In genomic region chr20:3980260-3981131, GRCh38 we compare ENCODE assay signal across 8 cellular contexts. TPM values are rescaled to one million over a fixed set of nuclear protein-coding genes. Genes with fewer than 3 reads are reported as not detected.
A peak's percentile ranks its signal among the peaks of the same experiment; 100 is the strongest.
DNase-seq lines count a peak whose midpoint lies in the region; ATAC-seq and TF ChIP-seq lines count a peak whose summit lies in the region.

No MANE protein-coding gene starts in this region.

- no peak overlapping the region for H2AFZ ChIP-seq in GM23338

- H3K4me3 ChIP-seq in GM23338 (no peak overlapping the region), WERI-Rb-1 (ENCODE audit: low read depth, low read length) (no peak overlapping the region)
- H3K4me3 ChIP-seq in effector memory CD4-positive, alpha-beta T cell (ENCODE audit: insufficient read depth, low read depth, low read length, poor library complexity, severe bottlenecking), result peak overlapping the region; percentile 47

- peak; percentile 59 for DNase-seq in A172 (ENCODE audit: low spot score)
- DNase-seq in GM23338 (ENCODE audit: low spot score), result peak; percentile 7
- no peak for DNase-seq in T-helper 17 cell
- DNase-seq in effector memory CD4-positive, alpha-beta T cell, result peak in 1 of 3 donors; percentile 4
- DNase-seq in natural killer cell treated with Interleukin-12 subunit alpha and Interleukin-12 subunit beta and Interleukin-15 and Interleukin-18, amount 100 ng/mL, for 72 hours (ENCODE audit: low spot score), result no peak
- no peak for DNase-seq in WERI-Rb-1
- no peak for DNase-seq in NCI-H2107 (lab: John Stamatoyannopoulos, UW)
- no peak for DNase-seq in T-helper 9 cell

- no peaks in the 10 kb centered on the region for H3K79me2 ChIP-seq in GM23338 (replicated peaks; ENCODE audit: insufficient read depth)

- H3K36me3 Mint-ChIP-seq in GM23338 (ENCODE audit: low read depth) (no peaks in the 10 kb centered on the region), T-helper 17 cell (ENCODE audit: low read depth) (no peaks in the 10 kb centered on the region)
- H3K36me3 Mint-ChIP-seq in natural killer cell treated with Interleukin-12 subunit alpha and Interleukin-12 subunit beta and Interleukin-15 and Interleukin-18, amount 100 ng/mL, for 72 hours, result no peaks in the 10 kb centered on the region

- TF ChIP-seq CTCF in GM23338 (conservative IDR thresholded peaks at IDR 0.05; ENCODE audit: low read depth in 2 of 2) (no peak), WERI-Rb-1 (IDR thresholded peaks at IDR 0.05; ENCODE audit: low read depth, low read length) (no peak)

- no peaks in the 10 kb centered on the region; the same call in 1 of the 3 replicates for H3K4me1 Mint-ChIP-seq in GM23338
- H3K4me1 Mint-ChIP-seq in T-helper 17 cell, result peaks cover 12% of the 10 kb centered on the region
- H3K4me1 Mint-ChIP-seq in natural killer cell treated with Interleukin-12 subunit alpha and Interleukin-12 subunit beta and Interleukin-15 and Interleukin-18, amount 100 ng/mL, for 72 hours (ENCODE audit: low read depth in 2 of 2), result peaks cover 7 to 15% of the 10 kb centered on the region in 2 donors

- H3K27ac ChIP-seq in GM23338 (ENCODE audit: low read depth) (0 out of 2 replicates have a peak overlapping the region, but pooled peaks have one; percentile 41), WERI-Rb-1 (no peak overlapping the region)
- H3K27ac ChIP-seq in effector memory CD4-positive, alpha-beta T cell (ENCODE audit: insufficient read depth, low read length, poor library complexity, severe bottlenecking), result peak overlapping the region; percentile 56

- no peaks in the 10 kb centered on the region for H3K9me3 ChIP-seq in T-helper 17 cell (ENCODE audit: control insufficient read depth, low read length, poor library complexity, severe bottlenecking)
- no peaks in the 10 kb centered on the region for H3K9me3 ChIP-seq in effector memory CD4-positive, alpha-beta T cell (ENCODE audit: control insufficient read depth, low read length)
- no peaks in the 10 kb centered on the region for H3K9me3 ChIP-seq in WERI-Rb-1 (ENCODE audit: severe bottlenecking)

- H3K36me3 ChIP-seq in GM23338 (ENCODE audit: insufficient read depth), result no peaks in the 10 kb centered on the region
- no peaks in the 10 kb centered on the region for H3K36me3 ChIP-seq in effector memory CD4-positive, alpha-beta T cell (ENCODE audit: control insufficient read depth, insufficient read depth, low read length)
- no peaks in the 10 kb centered on the region for H3K36me3 ChIP-seq in WERI-Rb-1

- no peaks in the 10 kb centered on the region for H3F3A ChIP-seq in GM23338 (replicated peaks; ENCODE audit: low read depth)

- no peaks in the 10 kb centered on the region for H4K20me1 ChIP-seq in GM23338 (replicated peaks; ENCODE audit: insufficient read depth)

- H3K9me3 Mint-ChIP-seq in GM23338, result no peaks in the 10 kb centered on the region
- H3K9me3 Mint-ChIP-seq in natural killer cell treated with Interleukin-12 subunit alpha and Interleukin-12 subunit beta and Interleukin-15 and Interleukin-18, amount 100 ng/mL, for 72 hours, result no peaks in the 10 kb centered on the region

- H3K4me2 ChIP-seq in GM23338, result no peak overlapping the region

- no peaks in the 10 kb centered on the region for H3K4me1 ChIP-seq in GM23338 (ENCODE audit: insufficient read depth)
- H3K4me1 ChIP-seq in effector memory CD4-positive, alpha-beta T cell (ENCODE audit: control insufficient read depth, insufficient read depth, low read length, poor library complexity, severe bottlenecking), result peaks cover 7% of the 10 kb centered on the region

- H3K4me3 Mint-ChIP-seq in GM23338 (no peak overlapping the region), T-helper 17 cell (peak overlapping the region; percentile 83)
- H3K4me3 Mint-ChIP-seq in natural killer cell treated with Interleukin-12 subunit alpha and Interleukin-12 subunit beta and Interleukin-15 and Interleukin-18, amount 100 ng/mL, for 72 hours, result peak overlapping the region; percentile 84

- H3K9me2 ChIP-seq in GM23338 (ENCODE audit: insufficient read depth), result no peaks in the 10 kb centered on the region

- peak overlapping the region; percentile 67 for H3K27ac Mint-ChIP-seq in GM23338
- H3K27ac Mint-ChIP-seq in T-helper 17 cell, result peak overlapping the region; percentile 91
- peak overlapping the region; percentile 95 to 98 for H3K27ac Mint-ChIP-seq in natural killer cell treated with Interleukin-12 subunit alpha and Interleukin-12 subunit beta and Interleukin-15 and Interleukin-18, amount 100 ng/mL, for 72 hours

- no peaks in the 10 kb centered on the region for H3K27me3 ChIP-seq in GM23338 (ENCODE audit: insufficient read depth)
- H3K27me3 ChIP-seq in effector memory CD4-positive, alpha-beta T cell (replicated peaks; ENCODE audit: control insufficient read depth, insufficient read depth, low read length, poor library complexity, severe bottlenecking), result no peaks in the 10 kb centered on the region
- no peaks in the 10 kb centered on the region for H3K27me3 ChIP-seq in WERI-Rb-1 (ENCODE audit: insufficient read depth, low read depth, severe bottlenecking)

- ATAC-seq in GM23338, result no peak
- peak; percentile 52 for ATAC-seq in T-helper 17 cell
- ATAC-seq in natural killer cell treated with Interleukin-12 subunit alpha and Interleukin-12 subunit beta and Interleukin-15 and Interleukin-18, amount 100 ng/mL, for 72 hours, result peak; percentile 89 to 91

- H3K27me3 Mint-ChIP-seq in GM23338 (ENCODE audit: insufficient read depth, low read depth, poor library complexity), result peaks cover 2% of the 10 kb centered on the region
- H3K27me3 Mint-ChIP-seq in T-helper 17 cell, result no peaks in the 10 kb centered on the region
- no peaks in the 10 kb centered on the region for H3K27me3 Mint-ChIP-seq in natural killer cell treated with Interleukin-12 subunit alpha and Interleukin-12 subunit beta and Interleukin-15 and Interleukin-18, amount 100 ng/mL, for 72 hours

TF ChIP-seq in GM23338, 12 proteins besides CTCF, POLR2A, EP300 and RAD21 (continues in another document):
- TF ChIP-seq ETS1 (IDR thresholded peaks at IDR 0.05), result no peak

RNA-seq across cellular contexts. Expression of gene RNF24, which starts 34.9 kb away (rescaled TPM):
- total RNA-seq in A172 (2014; rRNA removed; shearing (Covaris generic)), result 6.7 and 7.2 TPM in 2 replicates
- total RNA-seq in GM23338 (2014; rRNA removed; shearing (Covaris generic)), result 6.9 and 10.0 TPM in 2 replicates
- 10.2 and 10.3 TPM in 2 replicates for polyA plus RNA-seq in GM23338 (2016; fragmentation: Nextera tagmentation; extraction: Ambion mirVana)
- 10 to 100 TPM; 10.0 to 15.9 TPM for total RNA-seq in T-helper 17 cell
- 10 to 100 TPM; 18.4 to 33.4 TPM for total RNA-seq in natural killer cell treated with Interleukin-12 subunit alpha and Interleukin-12 subunit beta and Interleukin-15 and Interleukin-18, amount 100 ng/mL, for 72 hours

Comparison
In these comparisons a context has a peak if more than half of its experiments do, and no peak if none do; other contexts are left out.
1. DNase-seq: peak in A172 (single experiment) and GM23338 (single experiment); none in T-helper 17 cell (0 of 3), natural killer cell treated with Interleukin-12 subunit alpha and Interleukin-12 subunit beta and Interleukin-15 and Interleukin-18, amount 100 ng/mL, for 72 hours (single experiment), WERI-Rb-1 (single experiment), NCI-H2107 (single experiment) and T-helper 9 cell (single experiment).
2. Peak in every context shown above with its lines, with median percentiles within 50 percentile points of each other: H3K27ac Mint-ChIP-seq.